8 cellular contexts compared by ENCODE assay signal in the genomic region with DNA sequence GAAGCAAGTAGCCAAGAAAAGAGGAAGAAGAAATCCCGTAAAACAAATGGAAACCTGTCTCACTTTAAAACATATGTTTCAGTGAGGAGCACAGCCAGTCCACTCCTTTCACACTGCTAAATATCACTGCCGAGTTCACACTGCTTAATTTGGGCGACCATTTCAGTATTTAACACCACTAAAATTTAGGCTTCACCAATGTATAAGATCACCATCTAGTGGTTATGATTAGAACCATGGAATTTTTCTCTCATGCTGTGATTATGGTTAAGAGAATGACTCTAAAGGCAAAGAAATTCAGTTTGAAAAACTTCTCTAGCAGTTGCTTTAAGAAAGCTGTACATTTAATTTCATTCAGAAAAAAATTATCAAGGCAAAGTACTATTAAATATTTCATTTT. TPM values are rescaled to one million over a fixed set of nuclear protein-coding genes. Genes with fewer than 3 reads are reported as not detected.
DNase-seq lines count a peak whose midpoint lies in the region; ATAC-seq and TF ChIP-seq lines count a peak whose summit lies in the region.

No MANE protein-coding gene starts in this region.

- H3K27ac Mint-ChIP-seq in WTC11: no peak overlapping the region

- H3K27me3 Mint-ChIP-seq in WTC11 (ENCODE audit: low read depth): no peaks in the 10 kb centered on the region

- no peaks in the 10 kb centered on the region for H3K4me1 ChIP-seq in KMS-11 (ENCODE audit: low read depth, poor library complexity, severe bottlenecking)
- H3K4me1 ChIP-seq in heart right ventricle: peaks cover 0 to 15% (median 3%) of the 10 kb centered on the region in 9 donors
- peaks cover 0 to 54% (median 10%) of the 10 kb centered on the region in 6 donors for H3K4me1 ChIP-seq in spleen

- no peaks in the 10 kb centered on the region for H3K79me2 ChIP-seq in KMS-11 (ENCODE audit: insufficient read depth, low read depth)

- ATAC-seq in heart right ventricle (peak in 6 of 8 donors; percentile 38 to 78 (median 66)), WTC11 (no peak; the same call in 1 of the 2 replicates)

- no peaks in the 10 kb centered on the region for H3K27me3 ChIP-seq in AG04450 (ENCODE audit: control insufficient read depth, insufficient read depth, low read length)
- no peaks in the 10 kb centered on the region for H3K27me3 ChIP-seq in GM06990 (replicated peaks; ENCODE audit: control insufficient read depth, insufficient read depth, low read length)
- H3K27me3 ChIP-seq in KMS-11 (ENCODE audit: insufficient read depth, low read depth): no peaks in the 10 kb centered on the region
- no peaks in the 10 kb centered on the region for H3K27me3 ChIP-seq in heart right ventricle
- H3K27me3 ChIP-seq in spleen (replicated peaks in 1 of 7): no peaks in the 10 kb centered on the region

- POLR2A ChIA-PET in AG04450 (lab: Yijun Ruan, JAX): interaction anchor here (1.6 kb wide), 1 partner anchor 17 kb away, joined by 4 read pairs; a partner anchor contains a TSS
- POLR2A ChIA-PET in WTC11 (lab: Charles Lee): no interaction called here

- no peak overlapping the region for H3K4me3 Mint-ChIP-seq in WTC11

- H3K36me3 Mint-ChIP-seq in WTC11: peaks cover 5% of the 10 kb centered on the region

- H3K4me3 ChIP-seq in AG04450 (ENCODE audit: low read depth, low read length) (no peak overlapping the region), GM06990 (replicated peaks; ENCODE audit: low read depth, low read length) (no peak overlapping the region), KMS-11 (IDR thresholded peaks at IDR 0.05; ENCODE audit: insufficient read depth, low read depth, low read length) (no peak overlapping the region), WI38 (ENCODE audit: low read depth, low read length) (no peak overlapping the region), heart right ventricle (no peak overlapping the region), spleen (no peak overlapping the region)

- H3K9me3 ChIP-seq in AG04450 (ENCODE audit: control insufficient read depth, insufficient read depth, low read length) (peaks cover 21% of the 10 kb centered on the region), heart right ventricle (peaks cover 0 to 5% (median 0%) of the 10 kb centered on the region in 11 donors), spleen (peaks cover 0 to 13% (median 0%) of the 10 kb centered on the region in 8 donors)

- DNase-seq in AG04450 (ENCODE audit: low read depth, low spot score) (no peak), GM06990 (ENCODE audit: extremely low read depth, insufficient read length) (no peak), H4 (ENCODE audit: low spot score) (peak; percentile 17), heart right ventricle (no peak), spleen (no peak), WTC11 (ENCODE audit: low spot score) (no peak)

- no peaks in the 10 kb centered on the region for H3K36me3 ChIP-seq in GM06990 (ENCODE audit: control insufficient read depth, insufficient read depth, low read length)
- no peaks in the 10 kb centered on the region for H3K36me3 ChIP-seq in KMS-11 (ENCODE audit: insufficient read depth)
- peaks cover 0 to 3% (median 0%) of the 10 kb centered on the region in 9 donors for H3K36me3 ChIP-seq in heart right ventricle
- H3K36me3 ChIP-seq in spleen: peaks cover 0 to 8% (median 0%) of the 10 kb centered on the region in 6 donors

- TF ChIP-seq POLR2A in spleen (IDR thresholded peaks at IDR 0.05): no peak

- 27 to 32% methylated on average over 3 of the region's 3 CpGs for WGBS in heart right ventricle, 2 donors
- 10 to 18% (median 17%) methylated on average over 3 of the region's 3 CpGs for WGBS in spleen, 5 donors

- H3K4me2 ChIP-seq in KMS-11: no peak overlapping the region

- TF ChIP-seq CTCF in AG04450 (IDR thresholded peaks at IDR 0.05; ENCODE audit: low read depth, low read length): peak; percentile 65
- TF ChIP-seq CTCF in GM06990 (IDR thresholded peaks at IDR 0.05; ENCODE audit: insufficient read depth, low read length, poor library complexity, severe bottlenecking): peak; percentile 55
- peak; percentile 34 for TF ChIP-seq CTCF in KMS-11 (conservative IDR thresholded peaks at IDR 0.05; ENCODE audit: low read depth, low read length)
- TF ChIP-seq CTCF in WI38 (IDR thresholded peaks at IDR 0.05; ENCODE audit: low read depth, low read length): peak; percentile 12; the same call in 1 of the 2 replicates
- peak in 8 of 9 donors; percentile 21 to 67 (median 55) for TF ChIP-seq CTCF in heart right ventricle (IDR thresholded peaks at IDR 0.05)
- TF ChIP-seq CTCF in spleen (IDR thresholded peaks at IDR 0.05 in 8 of 11, conservative IDR thresholded peaks at IDR 0.05 in 3 of 11): peak in 9 of 11 experiments; percentile 18 to 60 (median 54)
- TF ChIP-seq CTCF in WTC11 (IDR thresholded peaks at IDR 0.05): no peak

- CTCF ChIA-PET in AG04450 (lab: Charles Lee) (interaction anchor here (0.6 to 3.3 kb wide), 59 partner anchors 8 to 336 kb away, joined by 3 to 37 read pairs (median 4); no protein-coding TSS in a partner anchor), WTC11 (lab: Charles Lee) (interaction anchor here (1.6 to 3.1 kb wide), 3 partner anchors 110 to 214 kb away, joined by 3 to 11 read pairs (median 5); no protein-coding TSS in a partner anchor)

- no peaks in the 10 kb centered on the region for H4K20me1 ChIP-seq in KMS-11 (ENCODE audit: insufficient read depth)

- H3K4me1 Mint-ChIP-seq in WTC11: peaks cover 37% of the 10 kb centered on the region

- no peaks in the 10 kb centered on the region for H3K9me3 Mint-ChIP-seq in WTC11

- intact Hi-C loops in heart right ventricle (cut with DNase I) (loop anchor here in 8 of 10 donors (1.0 to 10.0 kb wide), 6 partner anchors 150 to 333 kb away; no protein-coding TSS in a partner anchor), spleen (cut with DNase I; ENCODE audit: low total_unique reads) (no loop called here)

- H3K27ac ChIP-seq in AG04450 (ENCODE audit: low read depth, low read length) (no peak overlapping the region), KMS-11 (no peak overlapping the region), heart right ventricle (peak overlapping the region in 1 of 10 donors; percentile 3), spleen (no peak overlapping the region)

- H3K9ac ChIP-seq in KMS-11: no peak overlapping the region

- no peak overlapping the region for H2AFZ ChIP-seq in KMS-11 (ENCODE audit: low read depth)

TF ChIP-seq in WTC11, 78 proteins besides CTCF, POLR2A, EP300 and RAD21:
- TF ChIP-seq, protein P1, sequence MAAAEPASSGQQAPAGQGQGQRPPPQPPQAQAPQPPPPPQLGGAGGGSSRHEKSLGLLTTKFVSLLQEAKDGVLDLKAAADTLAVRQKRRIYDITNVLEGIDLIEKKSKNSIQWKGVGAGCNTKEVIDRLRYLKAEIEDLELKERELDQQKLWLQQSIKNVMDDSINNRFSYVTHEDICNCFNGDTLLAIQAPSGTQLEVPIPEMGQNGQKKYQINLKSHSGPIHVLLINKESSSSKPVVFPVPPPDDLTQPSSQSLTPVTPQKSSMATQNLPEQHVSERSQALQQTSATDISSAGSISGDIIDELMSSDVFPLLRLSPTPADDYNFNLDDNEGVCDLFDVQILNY (CRISPR knock-in tag; IDR thresholded peaks at IDR 0.05): no peak
- TF ChIP-seq NR2C2 (CRISPR knock-in tag; IDR thresholded peaks at IDR 0.05) (no peak), SMAD4 (CRISPR knock-in tag; IDR thresholded peaks at IDR 0.05) (no peak)

RNA-seq across cellular contexts. Expression of a gene that starts 16.6 kb away (rescaled TPM):
- polyA plus RNA-seq in AG04450 (2011; rRNA removed): 31.3 and 42.9 TPM in 2 replicates
- 43.2 and 80.8 TPM in 2 replicates for polyA minus RNA-seq in AG04450 (2011; rRNA and poly(A)+ RNA removed)
- 9.0 and 11.4 TPM in 2 replicates for total RNA-seq in H4 (2014; rRNA removed; shearing (Covaris generic))
- 10 to 100 TPM in 8 of 10 donors, 1 to 10 TPM in 2; 8.0 to 18.7 (median 13.1) TPM for total RNA-seq in heart right ventricle
- 1 to 10 TPM; 3.0 to 3.3 TPM for polyA plus RNA-seq in heart right ventricle
- total RNA-seq in spleen: 10 to 100 TPM; 36.2 to 62.3 (median 46.8) TPM
- polyA plus RNA-seq in spleen: 1 to 10 TPM; 5.7 to 9.7 (median 6.6) TPM
- 87.0 to 93.7 TPM (median 90.8 TPM) in 3 replicates for total RNA-seq in WTC11 (2021)
